21 cellular contexts compared by ENCODE assay signal in the genomic region with DNA sequence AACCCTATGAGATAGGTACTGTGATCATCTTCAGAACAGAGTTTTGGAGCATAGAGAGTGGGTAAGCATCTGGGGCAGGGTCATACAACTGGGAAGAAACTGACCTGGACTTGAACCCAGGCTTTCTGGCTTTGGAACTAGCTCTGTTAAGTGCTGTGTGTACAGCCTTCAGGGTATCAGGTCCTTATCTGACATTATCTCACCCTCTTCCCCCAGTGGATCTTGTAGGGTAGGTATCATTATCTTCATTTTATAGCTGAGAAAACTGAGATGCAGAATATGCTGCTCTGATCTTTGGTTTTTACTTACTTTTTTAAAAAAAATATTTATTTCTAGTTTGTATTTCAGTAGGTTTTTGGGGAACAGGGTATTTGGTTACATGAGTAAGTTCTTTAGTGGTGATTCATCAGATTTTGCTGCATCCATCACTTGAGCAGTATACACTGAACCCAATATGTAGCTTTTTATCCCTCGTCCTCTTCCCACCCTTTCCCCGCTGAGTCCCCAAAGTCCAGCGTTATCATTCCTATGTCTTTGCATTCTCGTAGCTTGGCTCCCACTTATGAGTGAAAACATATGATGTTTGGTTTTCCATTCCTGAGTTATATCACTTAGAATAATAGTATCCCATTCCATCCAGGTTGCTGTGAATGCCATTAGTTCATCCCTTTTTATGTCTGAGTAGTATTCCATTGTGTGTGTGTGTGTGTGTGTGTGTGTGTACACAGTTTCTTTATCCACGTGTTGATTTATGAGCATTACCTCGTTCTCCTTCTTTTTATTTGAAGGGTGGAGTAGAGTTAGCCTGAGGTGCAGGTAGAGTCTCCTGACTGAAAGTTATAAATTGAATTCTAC.
"Had no signal": no experiment of that assay in that cellular context is flagged by ENCODE, and none has a peak within 500 bp of the region (broad histone marks: within the 10 kb centered on the region; RNA-seq: fewer than 3 reads in every experiment).

No MANE protein-coding gene starts in this region.

- H3K36me3 ChIP-seq: brain microvascular endothelial cell, sigmoid colon, transverse colon had no signal

- H3K4me2 ChIP-seq: smooth muscle cell had no signal

- H3K27me3 ChIP-seq: brain microvascular endothelial cell, sigmoid colon, transverse colon had no signal

- DNase-seq: activated CD4-positive, alpha-beta memory T cell treated with anti-CD3 and anti-CD28 coated beads for 36 hours; activated CD4-positive, alpha-beta T cell treated with anti-CD3 and anti-CD28 coated beads, Interleukin-2, amount 10 ng/mL, durations not matched to agents 24 days and 14 days; activated CD4-positive, CD25-positive, alpha-beta regulatory T cell treated with anti-CD3 and anti-CD28 coated beads, Interleukin-2, amount 50 U/mL, for 72 hours; activated CD8-positive, alpha-beta memory T cell treated with anti-CD3 and anti-CD28 coated beads, Interleukin-2, amount 50 U/mL, for 48 hours; activated gamma-delta T cell; activated naive CD4-positive, alpha-beta T cell treated with anti-CD3 and anti-CD28 coated beads, Interleukin-2, amount 50 U/mL, for 16 hours; activated T-cell treated with anti-CD3 and anti-CD28 coated beads, Interleukin-2, amount 50 U/mL, for 24 hours; amniotic stem cell; brain microvascular endothelial cell; cortex of kidney; effector memory CD8-positive, alpha-beta T cell; erythroblast; glutamatergic neuron; left ventricle myocardium superior; sigmoid colon; stimulated activated CD4-positive, alpha-beta T cell treated with anti-CD3 and anti-CD28 coated beads, Interleukin-1b, Interleukin-23, amount 100 ng/mL, for 48 hours; stimulated activated naive B cell treated with anti-CD40 and anti-IgM and Interleukin-4, amounts not matched to agents 10 μg/mL and 1 μg/mL and 100 μg/mL, for 72 hours; T-helper 17 cell; T1000; transverse colon had no signal

- H3K4me3 ChIP-seq: sigmoid colon, smooth muscle cell, transverse colon had no signal

- H3K9me3 ChIP-seq: sigmoid colon, transverse colon had no signal

- ATAC-seq: effector memory CD8-positive, alpha-beta T cell; left ventricle myocardium superior; stimulated activated naive B cell treated with anti-CD40 and anti-IgM and Interleukin-4, amounts not matched to agents 10 μg/mL and 1 μg/mL and 100 μg/mL, for 72 hours; T-helper 17 cell had no signal

- H3K27ac ChIP-seq: brain microvascular endothelial cell, sigmoid colon, transverse colon had no signal
